38 cellular contexts compared by ENCODE assay signal in genomic region chr4:140575489-140575888, GRCh38. TPM values are rescaled to one million over a fixed set of nuclear protein-coding genes. Genes with fewer than 3 reads are reported as not detected.
"Had no signal": no experiment of that assay in that cellular context is flagged by ENCODE, and none has a peak within 500 bp of the region (broad histone marks: within the 10 kb centered on the region; RNA-seq: fewer than 3 reads in every experiment).

No MANE protein-coding gene starts in this region.

- H3K4me3 ChIP-seq: ovary, psoas muscle, right lobe of liver, sigmoid colon, skin epidermis, smooth muscle cell, spleen, suprapubic skin, testis, tibial artery, transverse colon, upper lobe of left lung, vagina had no signal

- H3K9ac ChIP-seq: parathyroid adenoma had no signal

- H3K27me3 ChIP-seq: ovary, right lobe of liver, testis, vagina had no signal

- ATAC-seq: naive thymus-derived CD8-positive, alpha-beta T cell; natural killer cell treated with Interleukin-12 subunit alpha and Interleukin-12 subunit beta and Interleukin-15 and Interleukin-18, amount 100 ng/mL, for 72 hours; psoas muscle; right cardiac atrium; right lobe of liver; stimulated activated memory B cell treated with anti-CD40 and anti-IgM and Interleukin-4, amounts not matched to agents 10 μg/mL and 1 μg/mL and 100 μg/mL, for 72 hours; stimulated activated naive CD8-positive, alpha-beta T cell treated with anti-CD3 and anti-CD28 coated beads, Interleukin-15, amount 100 ng/mL, for 72 hours; stimulated activated naive CD8-positive, alpha-beta T cell treated with anti-CD3 and anti-CD28 coated beads, Interleukin-15, Interleukin-2, amounts not matched to agents 100 U/mL and 50 U/mL, for 24 hours had no signal

- DNase-seq: naive B cell; naive thymus-derived CD8-positive, alpha-beta T cell; nephron progenitor cell; nucleus accumbens; ovary; posterior cingulate gyrus; psoas muscle; right cardiac atrium; right lobe of liver; sigmoid colon; spleen; stimulated activated CD4-positive, alpha-beta T cell treated with anti-CD3 and anti-CD28 coated beads, Interleukin-12 subunit alpha, Interleukin-12 subunit beta, amount 100 ng/mL, for 4 hours; stimulated activated CD4-positive, alpha-beta T cell treated with anti-CD3 and anti-CD28 coated beads, Interleukin-1b, Interleukin-23, amount 100 ng/mL, for 48 hours; stimulated activated CD4-positive, alpha-beta T cell treated with anti-CD3 and anti-CD28 coated beads, Interleukin-4, amount 100 ng/mL, for 1 hour; stimulated activated CD4-positive, alpha-beta T cell treated with anti-CD3 and anti-CD28 coated beads, Interleukin-4, amount 100 ng/mL, for 4 hours; stimulated activated CD8-positive, alpha-beta memory T cell treated with anti-CD3 and anti-CD28 coated beads, Interleukin-4, amount 100 ng/mL, for 48 hours; stimulated activated naive CD4-positive, alpha-beta T cell; stimulated activated naive CD8-positive, alpha-beta T cell treated with anti-CD3 and anti-CD28 coated beads, Interleukin-15, amount 100 ng/mL, for 72 hours; stimulated activated naive CD8-positive, alpha-beta T cell treated with anti-CD3 and anti-CD28 coated beads, Interleukin-15, Interleukin-2, amounts not matched to agents 100 U/mL and 50 U/mL, for 24 hours; substantia nigra; testis; tibial artery; transverse colon; upper lobe of left lung had no signal

- H3K4me1 Mint-ChIP-seq: nephron progenitor cell, neural crest cell had no signal

- H3K27ac Mint-ChIP-seq: naive B cell; naive thymus-derived CD8-positive, alpha-beta T cell; natural killer cell treated with Interleukin-12 subunit alpha and Interleukin-12 subunit beta and Interleukin-15 and Interleukin-18, amount 100 ng/mL, for 72 hours; nephron progenitor cell; progenitor cell of endocrine pancreas; stimulated activated memory B cell treated with anti-CD40 and anti-IgM and Interleukin-4, amounts not matched to agents 10 μg/mL and 1 μg/mL and 100 μg/mL, for 72 hours; stimulated activated naive CD8-positive, alpha-beta T cell treated with anti-CD3 and anti-CD28 coated beads, Interleukin-15, amount 100 ng/mL, for 72 hours had no signal

- H3K27ac ChIP-seq: neutrophil, ovary, parathyroid adenoma, psoas muscle, right lobe of liver, sigmoid colon, skin epidermis, spleen, suprapubic skin, testis, tibial artery, transverse colon, upper lobe of left lung, vagina had no signal

- H3K4me1 ChIP-seq: parathyroid adenoma, psoas muscle, right lobe of liver, sigmoid colon, suprapubic skin, testis, upper lobe of left lung, vagina had no signal

- H3K4me3 Mint-ChIP-seq: naive B cell; naive thymus-derived CD8-positive, alpha-beta T cell; natural killer cell treated with Interleukin-12 subunit alpha and Interleukin-12 subunit beta and Interleukin-15 and Interleukin-18, amount 100 ng/mL, for 72 hours; nephron progenitor cell; neural crest cell; stimulated activated memory B cell treated with anti-CD40 and anti-IgM and Interleukin-4, amounts not matched to agents 10 μg/mL and 1 μg/mL and 100 μg/mL, for 72 hours; stimulated activated naive CD8-positive, alpha-beta T cell treated with anti-CD3 and anti-CD28 coated beads, Interleukin-15, amount 100 ng/mL, for 72 hours had no signal

- H3K36me3 ChIP-seq: neutrophil, ovary, right lobe of liver, sigmoid colon, spleen, suprapubic skin, tibial artery, transverse colon, upper lobe of left lung, vagina had no signal

- H3K4me2 ChIP-seq: smooth muscle cell had no signal

- H3K79me2 ChIP-seq: parathyroid adenoma had no signal

- H2AFZ ChIP-seq: parathyroid adenoma had no signal

- H3K9me3 ChIP-seq: neutrophil, psoas muscle, right lobe of liver, sigmoid colon, suprapubic skin, testis had no signal

- H3K9me3 Mint-ChIP-seq: natural killer cell treated with Interleukin-12 subunit alpha and Interleukin-12 subunit beta and Interleukin-15 and Interleukin-18, amount 100 ng/mL, for 72 hours had no signal

- FAIRE-seq: urothelium cell line had no signal

RNA-seq across cellular contexts. Expression of gene UCP1, which starts 6.7 kb away (rescaled TPM):
- total RNA-seq: naive thymus-derived CD8-positive, alpha-beta T cell; natural killer cell treated with Interleukin-12 subunit alpha and Interleukin-12 subunit beta and Interleukin-15 and Interleukin-18, amount 100 ng/mL, for 72 hours; neural crest cell; osteoblast; progenitor cell of endocrine pancreas; psoas muscle; renal cortical epithelial cell; right lobe of liver; sigmoid colon; smooth muscle cell; spleen; suprapubic skin; transverse colon; upper lobe of left lung; ureter; vagina had no signal
- polyA plus RNA-seq: naive thymus-derived CD8-positive, alpha-beta T cell; ovary; sigmoid colon; spleen had no signal
